Comparison of ENCODE assay signal across 29 cellular contexts in genomic region chr2:104538082-104538481, GRCh38.
"Had no signal": no experiment of that assay in that cellular context is flagged by ENCODE, and none has a peak within 500 bp of the region (broad histone marks: within the 10 kb centered on the region; RNA-seq: fewer than 3 reads in every experiment).

No MANE protein-coding gene starts in this region.

- H3K4me1 ChIP-seq: adrenal gland, prostate gland, stomach, thyroid gland, upper lobe of left lung, vagina had no signal

- FAIRE-seq: endothelial cell of umbilical vein, kidney had no signal

- DNase-seq: activated B cell treated with CpG ODN at 0.5 μM for 24 hours; activated CD4-positive, alpha-beta T cell treated with anti-CD3 and anti-CD28 coated beads for 4 hours; activated CD4-positive, alpha-beta T cell treated with anti-CD3 and anti-CD28 coated beads, Interleukin-2, amount 50 U/mL, for 48 hours; activated CD8-positive, alpha-beta memory T cell treated with anti-CD3 and anti-CD28 coated beads for 24 hours; activated effector memory CD4-positive, alpha-beta T cell treated with anti-CD3 and anti-CD28 coated beads, Interleukin-2, amount 50 U/mL, for 16 hours; activated naive CD4-positive, alpha-beta T cell treated with anti-CD3 and anti-CD28 coated beads for 36 hours; activated naive CD8-positive, alpha-beta T cell treated with anti-CD3 and anti-CD28 coated beads for 36 hours; adrenal gland; aorta; foreskin fibroblast; head of caudate nucleus; hippocampal formation; immature natural killer cell; kidney; left colon; mammary epithelial cell; stimulated activated CD4-positive, alpha-beta T cell treated with anti-CD3 and anti-CD28 coated beads, Interleukin-15, amount 100 ng/mL, for 24 hours; stimulated activated CD4-positive, alpha-beta T cell treated with anti-CD3 and anti-CD28 coated beads, Interleukin-2, amount 100 ng/mL, for 24 hours; stimulated activated naive B cell treated with anti-CD40 and anti-IgM and Interleukin-4, amounts not matched to agents 10 μg/mL and 1 μg/mL and 100 μg/mL, for 72 hours; stomach; T-helper 9 cell; thyroid gland; upper lobe of left lung had no signal

- H3K36me3 ChIP-seq: adrenal gland, cardiac muscle cell, neutrophil, prostate gland, stomach, thyroid gland, upper lobe of left lung, vagina had no signal

- H3K4me3 ChIP-seq: adrenal gland, cardiac muscle cell, coronary artery, prostate gland, stomach, thyroid gland, upper lobe of left lung, vagina had no signal

- H3K27ac ChIP-seq: adrenal gland, cardiac muscle cell, coronary artery, neutrophil, prostate gland, stomach, thyroid gland, upper lobe of left lung, vagina had no signal

- H3K9me3 ChIP-seq: adrenal gland, neutrophil, prostate gland, stomach, thyroid gland, upper lobe of left lung, vagina had no signal

- H3K27me3 ChIP-seq: adrenal gland, cardiac muscle cell, neutrophil, stomach, thyroid gland, upper lobe of left lung, vagina had no signal
